In genomic region chr2:181803903-181804799, GRCh38 we compare ENCODE assay signal across 7 cellular contexts.
A peak's percentile ranks its signal among the peaks of the same experiment; 100 is the strongest.
DNase-seq lines count a peak whose midpoint lies in the region; TF ChIP-seq lines count a peak whose summit lies in the region.
"Not testable (repeated sequence)": the region's sequence is repeated elsewhere in the genome, so short reads cannot be mapped to it uniquely, and the experiment has no call there.

No MANE protein-coding gene starts in this region.

- peaks cover 21% of the 10 kb centered on the region for H3K4me1 Mint-ChIP-seq in nephron progenitor cell

- not testable (repeated sequence) for H3K27me3 ChIP-seq in HAP-1 (ENCODE audit: low read depth); SJSA1 (replicated peaks); ascending aorta; hepatocyte

- H2AFZ ChIP-seq in hepatocyte = not testable (repeated sequence)

- WGBS in hepatocyte (ENCODE audit: low lambda C conversion rate, missing lambda C conversion rate) = 65% methylated on average over 12 of the region's 12 CpGs

- not testable (repeated sequence) for H3K4me3 ChIP-seq in HAP-1, SJSA1, ascending aorta, hepatocyte

- H3K4me2 ChIP-seq in hepatocyte = not testable (repeated sequence)

- not testable (repeated sequence) for H4K20me1 ChIP-seq in hepatocyte (ENCODE audit: insufficient read depth, poor library complexity, severe bottlenecking)

- not testable (repeated sequence) for H3K9me2 ChIP-seq in hepatocyte (replicated peaks; ENCODE audit: insufficient read depth)

- peaks cover 56% of the 10 kb centered on the region for H3K9me3 Mint-ChIP-seq in nephron progenitor cell

- not testable (repeated sequence) for H3K9me3 ChIP-seq in HAP-1; SJSA1 (replicated peaks); ascending aorta; hepatocyte (ENCODE audit: low read depth)

- in situ Hi-C loops in HAP-1 (cut with MboI; ENCODE audit: low sequenced_read_pairs) = not testable (repeated sequence)

- H3K27ac Mint-ChIP-seq in nephron progenitor cell = not testable (repeated sequence)

- not testable (repeated sequence) for H3K79me2 ChIP-seq in hepatocyte

- H3K4me3 Mint-ChIP-seq in nephron progenitor cell = not testable (repeated sequence)

- not testable (repeated sequence) for H3K36me3 ChIP-seq in HAP-1 (replicated peaks); SJSA1; ascending aorta; hepatocyte (replicated peaks; ENCODE audit: insufficient read depth, low read depth)

- not testable (repeated sequence) for TF ChIP-seq CTCF in ascending aorta (IDR thresholded peaks at IDR 0.05); hepatocyte (IDR thresholded peaks at IDR 0.05; ENCODE audit: poor library complexity); nephron progenitor cell (IDR thresholded peaks at IDR 0.05)

- H3K27ac ChIP-seq in SJSA1 (peak overlapping the region; percentile 66), ascending aorta (peak overlapping the region; percentile 40 to 78), hepatocyte (peak overlapping the region; percentile 73)

- peaks cover 18% of the 10 kb centered on the region for H3K4me1 ChIP-seq in HAP-1
- H3K4me1 ChIP-seq in SJSA1 (replicated peaks) = peaks cover 29% of the 10 kb centered on the region
- peaks cover 0 to 11% of the 10 kb centered on the region in 2 donors for H3K4me1 ChIP-seq in ascending aorta
- not testable (repeated sequence) for H3K4me1 ChIP-seq in hepatocyte (ENCODE audit: insufficient read depth)

- peaks cover 31% of the 10 kb centered on the region for H3K36me3 Mint-ChIP-seq in nephron progenitor cell (ENCODE audit: low read depth)

- intact Hi-C loops in ascending aorta (cut with DNase I) = not testable (repeated sequence)

- not testable (repeated sequence) for H3K27me3 Mint-ChIP-seq in nephron progenitor cell (ENCODE audit: low read depth, poor library complexity)

- DNase-seq in HAP-1 (ENCODE audit: low spot score in 2 of 2) = peak; percentile 33 to 80
- peak; percentile 26 for DNase-seq in NCI-H446 treated with DMSO at 0.1 percent for 48 hours (lab: John Stamatoyannopoulos, UW)
- peak in 1 of 2 experiments; percentile 56 for DNase-seq in SJSA1 (ENCODE audit: low read depth in 1 of 2, low spot score in 2 of 2)
- DNase-seq in ascending aorta (ENCODE audit: low spot score in 2 of 2) = not testable (repeated sequence)
- DNase-seq in hepatocyte (ENCODE audit: low spot score) = peak; percentile 42
- peak; percentile 60 for DNase-seq in kidney glomerular epithelial cell (lab: John Stamatoyannopoulos, UW)
- peak; percentile 37 for DNase-seq in nephron progenitor cell
